ENCODE assay signal across 17 cellular contexts in genomic region chr2:27672723-27673486, GRCh38.
"Had no signal": no experiment of that assay in that cellular context is flagged by ENCODE, and none has a peak within 500 bp of the region (broad histone marks: within the 10 kb centered on the region; RNA-seq: fewer than 3 reads in every experiment).

No MANE protein-coding gene starts in this region.

- H3K4me3 ChIP-seq: adrenal gland, hepatocyte, lower lobe of right lung, testis had no signal

- H3K27ac ChIP-seq: adrenal gland, hepatocyte, lower lobe of right lung, testis, VCaP had no signal

- H3K4me1 ChIP-seq: adrenal gland, lower lobe of right lung, testis had no signal

- ATAC-seq: activated T-helper 17 cell treated with anti-CD3 and anti-CD28 coated beads, Interleukin-2, amount 50 U/mL, for 72 hours; naive thymus-derived CD4-positive, alpha-beta T cell; sciatic nerve; stimulated activated naive CD8-positive, alpha-beta T cell treated with anti-CD3 and anti-CD28 coated beads, Interleukin-15, amount 100 ng/mL, for 72 hours had no signal

- DNase-seq: activated CD4-positive, alpha-beta memory T cell treated with anti-CD3 and anti-CD28 coated beads for 36 hours; activated naive CD4-positive, alpha-beta T cell treated with anti-CD3 and anti-CD28 coated beads for 36 hours; adrenal gland; cortex of kidney; effector CD8-positive, alpha-beta T cell; foreskin melanocyte; lower lobe of right lung; midbrain; naive thymus-derived CD4-positive, alpha-beta T cell; nucleus accumbens; stimulated activated CD4-positive, alpha-beta T cell treated with anti-CD3 and anti-CD28 coated beads, Interleukin-4, amount 100 ng/mL, for 1 hour; stimulated activated naive CD8-positive, alpha-beta T cell treated with anti-CD3 and anti-CD28 coated beads, Interleukin-15, amount 100 ng/mL, for 72 hours; testis had no signal

- H3K9me3 ChIP-seq: adrenal gland, lower lobe of right lung, testis had no signal

- H3K27me3 ChIP-seq: adrenal gland, hepatocyte, testis had no signal
